ENCODE assay signal across 1 cellular context in genomic region chr2:206231669-206232286, GRCh38.
TF ChIP-seq lines count a peak whose summit lies in the region.

No MANE protein-coding gene starts in this region.

TF ChIP-seq in GM23338, 12 proteins besides CTCF, POLR2A, EP300 and RAD21 (continued from another document):
- no peak for TF ChIP-seq ZNF462 (CRISPR knock-in tag; IDR thresholded peaks at IDR 0.05)
- no peak for TF ChIP-seq EZH2 (IDR thresholded peaks at IDR 0.05; ENCODE audit: low read depth, unreplicated experiment)
- no peak for TF ChIP-seq STAT1 (IDR thresholded peaks at IDR 0.05; ENCODE audit: unreplicated experiment)
- TF ChIP-seq NANOG (IDR thresholded peaks at IDR 0.05; ENCODE audit: borderline replicate concordance) = no peak
- TF ChIP-seq EZH2phosphoT487 (IDR thresholded peaks at IDR 0.05; ENCODE audit: unreplicated experiment) = no peak
- no peak for TF ChIP-seq ZNF114 (CRISPR knock-in tag; IDR thresholded peaks at IDR 0.05)
- no peak for TF ChIP-seq POLR2AphosphoS5 (IDR thresholded peaks at IDR 0.05; ENCODE audit: low read depth)
- TF ChIP-seq ZNF331 (CRISPR knock-in tag; IDR thresholded peaks at IDR 0.05; ENCODE audit: low read depth) = no peak
- no peak for TF ChIP-seq ETS1 (IDR thresholded peaks at IDR 0.05)
